ENCODE assay signal across 1 cellular context in the genomic region with DNA sequence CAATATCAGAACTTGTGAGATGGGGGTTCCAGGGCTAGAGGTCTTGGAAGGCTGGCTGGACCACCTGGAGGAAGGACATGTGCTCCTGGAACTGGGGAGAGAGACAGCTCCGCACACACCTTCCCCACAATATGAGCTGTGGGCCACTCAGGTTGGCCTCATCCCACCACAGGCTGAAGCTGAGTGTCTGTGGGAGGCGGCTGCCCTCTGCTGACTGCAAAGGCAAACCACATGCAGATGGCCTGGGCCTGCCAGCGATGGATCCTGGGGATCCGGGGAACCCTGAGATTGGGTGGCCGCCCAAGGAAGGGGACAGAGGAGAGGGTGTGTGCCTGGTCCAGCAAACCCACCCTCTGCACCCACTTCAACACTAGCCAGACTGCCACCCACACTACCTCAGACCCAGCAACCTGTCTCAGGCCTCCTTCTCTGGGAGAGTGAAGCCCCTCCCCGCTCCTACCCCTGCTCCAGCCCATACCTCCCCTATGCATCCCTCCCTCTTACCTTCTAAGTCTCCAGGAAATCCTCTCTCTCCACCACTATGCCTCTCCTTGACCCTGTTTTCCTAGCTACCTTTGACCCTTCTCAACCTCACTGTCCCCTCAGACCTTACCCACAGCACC.
TF ChIP-seq lines count a peak whose summit lies in the region.

No MANE protein-coding gene starts in this region.

TF ChIP-seq in endothelial cell of umbilical vein, 7 proteins besides CTCF, POLR2A, EP300 and RAD21:
- TF ChIP-seq FOS (IDR thresholded peaks at IDR 0.05; ENCODE audit: borderline replicate concordance, insufficient read depth, low read length), result no peak
- no peak for TF ChIP-seq JUN (IDR thresholded peaks at IDR 0.05; ENCODE audit: borderline replicate concordance, insufficient read depth, insufficient read length, low read depth)
- TF ChIP-seq GATA2 (IDR thresholded peaks at IDR 0.05; ENCODE audit: insufficient read depth, insufficient read length, low read depth, low read length), result no peak
- TF ChIP-seq MYC (IDR thresholded peaks at IDR 0.05; ENCODE audit: low read depth, low read length), result no peak
- TF ChIP-seq POLR2AphosphoS5 (IDR thresholded peaks at IDR 0.05; ENCODE audit: insufficient read depth, low read depth, low read length), result no peak
- TF ChIP-seq, protein P1, sequence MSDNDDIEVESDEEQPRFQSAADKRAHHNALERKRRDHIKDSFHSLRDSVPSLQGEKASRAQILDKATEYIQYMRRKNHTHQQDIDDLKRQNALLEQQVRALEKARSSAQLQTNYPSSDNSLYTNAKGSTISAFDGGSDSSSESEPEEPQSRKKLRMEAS (IDR thresholded peaks at IDR 0.05; ENCODE audit: insufficient read depth, insufficient read length), result no peak
- TF ChIP-seq EZH2 (IDR thresholded peaks at IDR 0.05; ENCODE audit: borderline replicate concordance, low read depth, low read length, severe bottlenecking), result no peak
